8 cellular contexts compared by ENCODE assay signal in the genomic region with DNA sequence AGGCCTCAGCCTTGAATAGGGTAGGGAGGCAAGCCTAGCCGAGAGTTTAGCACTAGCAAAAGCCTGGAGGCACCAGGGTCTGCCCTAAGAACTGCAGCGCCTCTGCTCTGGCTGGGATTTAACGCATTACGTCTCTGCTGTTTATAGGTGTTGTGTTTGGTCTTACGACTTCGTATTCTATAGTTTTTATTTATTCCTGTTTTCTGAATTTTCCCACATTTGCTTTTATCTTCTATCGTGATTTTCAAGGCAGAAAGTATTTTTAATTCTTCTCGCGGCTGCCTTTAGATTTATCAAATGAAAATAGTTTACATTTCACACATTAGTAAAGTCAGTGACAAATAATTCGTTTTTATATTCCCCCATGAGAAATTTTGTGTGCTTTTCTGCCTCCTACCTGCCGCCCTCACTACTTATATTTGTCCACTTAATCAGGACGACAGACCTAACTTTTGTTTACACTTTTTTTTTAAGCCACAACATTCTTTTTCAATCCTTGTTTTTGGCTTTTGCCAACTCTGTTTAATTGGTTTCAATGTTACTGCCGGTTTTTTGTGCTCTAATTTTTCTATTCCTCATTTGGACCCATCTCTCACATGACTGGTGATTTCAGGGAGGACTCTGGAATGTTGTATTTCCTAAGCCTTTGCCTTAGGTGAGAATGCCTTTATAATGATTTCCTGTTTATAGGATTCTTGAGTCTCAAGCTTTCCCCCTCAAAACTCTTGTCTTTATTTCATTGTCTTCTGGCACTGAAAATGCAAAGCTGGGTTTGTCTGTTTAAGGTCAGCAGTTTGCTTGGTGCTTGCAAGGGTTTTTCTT. TPM values are rescaled to one million over a fixed set of nuclear protein-coding genes. Genes with fewer than 3 reads are reported as not detected.
DNase-seq lines count a peak whose midpoint lies in the region; ATAC-seq, FAIRE-seq and TF ChIP-seq lines count a peak whose summit lies in the region.

No MANE protein-coding gene starts in this region.

- H3K4me3 Mint-ChIP-seq in activated CD4-positive, alpha-beta T cell treated with anti-CD3 and anti-CD28 coated beads, Interleukin-2, amount 10 ng/mL, durations not matched to agents 7 days and 5 days = peak overlapping the region; percentile 79
- H3K4me3 Mint-ChIP-seq in activated CD4-positive, alpha-beta memory T cell treated with anti-CD3 and anti-CD28 coated beads for 36 hours = peak overlapping the region; percentile 84
- H3K4me3 Mint-ChIP-seq in stimulated activated naive B cell treated with anti-CD40 and anti-IgM and Interleukin-4, amounts not matched to agents 10 μg/mL and 1 μg/mL and 100 μg/mL, for 72 hours = peak overlapping the region; percentile 89 to 92

- POLR2A ChIA-PET in activated CD4-positive, alpha-beta T cell treated with anti-CD3 and anti-CD28 coated beads, Interleukin-2, amount 10 ng/mL, durations not matched to agents 7 days and 5 days (lab: Charles Lee) = no interaction called here
- POLR2A ChIA-PET in activated CD4-positive, alpha-beta memory T cell treated with anti-CD3 and anti-CD28 coated beads for 36 hours (lab: Charles Lee) = no interaction called here

- H3K9me3 Mint-ChIP-seq in activated CD4-positive, alpha-beta T cell treated with anti-CD3 and anti-CD28 coated beads, Interleukin-2, amount 10 ng/mL, durations not matched to agents 7 days and 5 days = no peaks in the 10 kb centered on the region
- no peaks in the 10 kb centered on the region for H3K9me3 Mint-ChIP-seq in activated CD4-positive, alpha-beta memory T cell treated with anti-CD3 and anti-CD28 coated beads for 36 hours
- H3K9me3 Mint-ChIP-seq in stimulated activated naive B cell treated with anti-CD40 and anti-IgM and Interleukin-4, amounts not matched to agents 10 μg/mL and 1 μg/mL and 100 μg/mL, for 72 hours = no peaks in the 10 kb centered on the region

- no peak overlapping the region for H3K27ac Mint-ChIP-seq in activated CD4-positive, alpha-beta T cell treated with anti-CD3 and anti-CD28 coated beads, Interleukin-2, amount 10 ng/mL, durations not matched to agents 7 days and 5 days
- no peak overlapping the region for H3K27ac Mint-ChIP-seq in activated CD4-positive, alpha-beta memory T cell treated with anti-CD3 and anti-CD28 coated beads for 36 hours
- no peak overlapping the region for H3K27ac Mint-ChIP-seq in stimulated activated naive B cell treated with anti-CD40 and anti-IgM and Interleukin-4, amounts not matched to agents 10 μg/mL and 1 μg/mL and 100 μg/mL, for 72 hours

- CTCF ChIA-PET in activated CD4-positive, alpha-beta T cell treated with anti-CD3 and anti-CD28 coated beads, Interleukin-2, amount 10 ng/mL, durations not matched to agents 7 days and 5 days (lab: Charles Lee) = no interaction called here
- CTCF ChIA-PET in activated CD4-positive, alpha-beta memory T cell treated with anti-CD3 and anti-CD28 coated beads for 36 hours (lab: Charles Lee) = no interaction called here

- H3K36me3 Mint-ChIP-seq in activated CD4-positive, alpha-beta T cell treated with anti-CD3 and anti-CD28 coated beads, Interleukin-2, amount 10 ng/mL, durations not matched to agents 7 days and 5 days (ENCODE audit: low read depth) = peaks cover 4% of the 10 kb centered on the region
- H3K36me3 Mint-ChIP-seq in activated CD4-positive, alpha-beta memory T cell treated with anti-CD3 and anti-CD28 coated beads for 36 hours = no peaks in the 10 kb centered on the region
- peaks cover 4 to 8% of the 10 kb centered on the region in 2 donors for H3K36me3 Mint-ChIP-seq in stimulated activated naive B cell treated with anti-CD40 and anti-IgM and Interleukin-4, amounts not matched to agents 10 μg/mL and 1 μg/mL and 100 μg/mL, for 72 hours

- peaks cover 4% of the 10 kb centered on the region for H3K4me1 ChIP-seq in mucosa of descending colon (ENCODE audit: low read depth)

- DNase-seq in activated CD4-positive, alpha-beta T cell treated with anti-CD3 and anti-CD28 coated beads, Interleukin-2, amount 10 ng/mL, durations not matched to agents 7 days and 5 days = no peak
- DNase-seq in activated CD4-positive, alpha-beta T cell treated with anti-CD3 and anti-CD28 coated beads for 1 hour = no peak
- no peak for DNase-seq in activated CD4-positive, alpha-beta memory T cell treated with anti-CD3 and anti-CD28 coated beads for 36 hours
- no peak for DNase-seq in stimulated activated naive B cell treated with anti-CD40 and anti-IgM and Interleukin-4, amounts not matched to agents 10 μg/mL and 1 μg/mL and 100 μg/mL, for 72 hours
- no peak for DNase-seq in mucosa of descending colon
- no peak for DNase-seq in D721Med (ENCODE audit: insufficient read length, low spot score)

- H3K9me3 ChIP-seq in mucosa of descending colon = no peaks in the 10 kb centered on the region

- peak overlapping the region; percentile 98 for H3K4me3 ChIP-seq in iPS-11a (ENCODE audit: low read depth, low read length)
- H3K4me3 ChIP-seq in mucosa of descending colon = no peak overlapping the region

- H3K36me3 ChIP-seq in mucosa of descending colon (ENCODE audit: low read depth) = no peaks in the 10 kb centered on the region

- peaks cover 15% of the 10 kb centered on the region for H3K4me1 Mint-ChIP-seq in activated CD4-positive, alpha-beta T cell treated with anti-CD3 and anti-CD28 coated beads, Interleukin-2, amount 10 ng/mL, durations not matched to agents 7 days and 5 days
- peaks cover 6% of the 10 kb centered on the region for H3K4me1 Mint-ChIP-seq in activated CD4-positive, alpha-beta memory T cell treated with anti-CD3 and anti-CD28 coated beads for 36 hours (ENCODE audit: low read depth)
- H3K4me1 Mint-ChIP-seq in stimulated activated naive B cell treated with anti-CD40 and anti-IgM and Interleukin-4, amounts not matched to agents 10 μg/mL and 1 μg/mL and 100 μg/mL, for 72 hours = peaks cover 9 to 23% of the 10 kb centered on the region in 2 donors

- no peak for FAIRE-seq in D721Med (lab: Jason Lieb, UNC)

- H3K27me3 Mint-ChIP-seq in activated CD4-positive, alpha-beta T cell treated with anti-CD3 and anti-CD28 coated beads, Interleukin-2, amount 10 ng/mL, durations not matched to agents 7 days and 5 days = peaks cover 46% of the 10 kb centered on the region
- H3K27me3 Mint-ChIP-seq in activated CD4-positive, alpha-beta memory T cell treated with anti-CD3 and anti-CD28 coated beads for 36 hours = peaks cover 12% of the 10 kb centered on the region
- H3K27me3 Mint-ChIP-seq in stimulated activated naive B cell treated with anti-CD40 and anti-IgM and Interleukin-4, amounts not matched to agents 10 μg/mL and 1 μg/mL and 100 μg/mL, for 72 hours = peaks cover 35 to 40% of the 10 kb centered on the region in 2 donors

- no peak for ATAC-seq in stimulated activated naive B cell treated with anti-CD40 and anti-IgM and Interleukin-4, amounts not matched to agents 10 μg/mL and 1 μg/mL and 100 μg/mL, for 72 hours (replicated peaks)
- ATAC-seq in HG02870 (IDR thresholded peaks at IDR 0.05; ENCODE audit: unreplicated experiment) (no peak), mucosa of descending colon (no peak)

- no peak for TF ChIP-seq CTCF in mucosa of descending colon (IDR thresholded peaks at IDR 0.05)
- no peak for TF ChIP-seq CTCF in D721Med (IDR thresholded peaks at IDR 0.05; ENCODE audit: insufficient read depth, missing control alignments)

- intact Hi-C loops in activated CD4-positive, alpha-beta memory T cell treated with anti-CD3 and anti-CD28 coated beads for 36 hours (cut with micrococcal nuclease) = loop anchor here (10.0 kb wide), 1 partner anchor 100 kb away; a partner anchor contains a TSS
- intact Hi-C loops in mucosa of descending colon (cut with DNase I, micrococcal nuclease) = no loop called here

RNA-seq across cellular contexts. Expression of a gene that starts 1.3 kb away (rescaled TPM):
- under 1 TPM; 0.62 to 0.65 TPM for total RNA-seq in activated CD4-positive, alpha-beta T cell treated with anti-CD3 and anti-CD28 coated beads, Interleukin-2, amount 10 ng/mL, durations not matched to agents 7 days and 5 days
- 1 to 10 TPM; 1.4 to 1.5 TPM for total RNA-seq in activated CD4-positive, alpha-beta memory T cell treated with anti-CD3 and anti-CD28 coated beads for 36 hours
- 1 to 10 TPM; 4.2 to 9.9 (median 8.0) TPM for total RNA-seq in mucosa of descending colon

RNA-seq across cellular contexts. Expression of a gene that starts 15.0 kb away (rescaled TPM):
- total RNA-seq in activated CD4-positive, alpha-beta T cell treated with anti-CD3 and anti-CD28 coated beads, Interleukin-2, amount 10 ng/mL, durations not matched to agents 7 days and 5 days = 10 to 100 TPM; 22.2 to 24.4 TPM
- total RNA-seq in activated CD4-positive, alpha-beta memory T cell treated with anti-CD3 and anti-CD28 coated beads for 36 hours = 10 to 100 TPM; 20.8 to 22.8 TPM
- total RNA-seq in mucosa of descending colon = 10 to 100 TPM; 15.5 to 17.7 (median 16.0) TPM

RNA-seq across cellular contexts. Expression of a gene that starts 15.0 kb away (rescaled TPM):
- total RNA-seq in activated CD4-positive, alpha-beta T cell treated with anti-CD3 and anti-CD28 coated beads, Interleukin-2, amount 10 ng/mL, durations not matched to agents 7 days and 5 days = 1 to 10 TPM; 8.5 to 9.0 TPM
- 1 to 10 TPM; 5.8 to 7.0 TPM for total RNA-seq in activated CD4-positive, alpha-beta memory T cell treated with anti-CD3 and anti-CD28 coated beads for 36 hours
- 1 to 10 TPM; 5.9 to 9.2 (median 8.5) TPM for total RNA-seq in mucosa of descending colon

RNA-seq across cellular contexts. Expression of a gene that starts 29.8 kb away (rescaled TPM):
- total RNA-seq in activated CD4-positive, alpha-beta T cell treated with anti-CD3 and anti-CD28 coated beads, Interleukin-2, amount 10 ng/mL, durations not matched to agents 7 days and 5 days = 10 to 100 TPM; 46.5 to 58.9 TPM
- total RNA-seq in activated CD4-positive, alpha-beta memory T cell treated with anti-CD3 and anti-CD28 coated beads for 36 hours = 10 to 100 TPM; 72.1 to 76.8 TPM
- total RNA-seq in mucosa of descending colon = 10 to 100 TPM; 51.3 to 80.3 (median 62.9) TPM

RNA-seq across cellular contexts. Expression of a gene that starts 34.6 kb away (rescaled TPM):
- total RNA-seq in activated CD4-positive, alpha-beta T cell treated with anti-CD3 and anti-CD28 coated beads, Interleukin-2, amount 10 ng/mL, durations not matched to agents 7 days and 5 days = 10 to 100 TPM; 52.1 to 72.7 TPM
- 10 to 100 TPM; 54.0 to 56.2 TPM for total RNA-seq in activated CD4-positive, alpha-beta memory T cell treated with anti-CD3 and anti-CD28 coated beads for 36 hours
- total RNA-seq in mucosa of descending colon = 10 to 100 TPM; 29.8 to 44.7 (median 43.8) TPM
